Comparison of ENCODE assay signal across 8 cellular contexts in the genomic region with DNA sequence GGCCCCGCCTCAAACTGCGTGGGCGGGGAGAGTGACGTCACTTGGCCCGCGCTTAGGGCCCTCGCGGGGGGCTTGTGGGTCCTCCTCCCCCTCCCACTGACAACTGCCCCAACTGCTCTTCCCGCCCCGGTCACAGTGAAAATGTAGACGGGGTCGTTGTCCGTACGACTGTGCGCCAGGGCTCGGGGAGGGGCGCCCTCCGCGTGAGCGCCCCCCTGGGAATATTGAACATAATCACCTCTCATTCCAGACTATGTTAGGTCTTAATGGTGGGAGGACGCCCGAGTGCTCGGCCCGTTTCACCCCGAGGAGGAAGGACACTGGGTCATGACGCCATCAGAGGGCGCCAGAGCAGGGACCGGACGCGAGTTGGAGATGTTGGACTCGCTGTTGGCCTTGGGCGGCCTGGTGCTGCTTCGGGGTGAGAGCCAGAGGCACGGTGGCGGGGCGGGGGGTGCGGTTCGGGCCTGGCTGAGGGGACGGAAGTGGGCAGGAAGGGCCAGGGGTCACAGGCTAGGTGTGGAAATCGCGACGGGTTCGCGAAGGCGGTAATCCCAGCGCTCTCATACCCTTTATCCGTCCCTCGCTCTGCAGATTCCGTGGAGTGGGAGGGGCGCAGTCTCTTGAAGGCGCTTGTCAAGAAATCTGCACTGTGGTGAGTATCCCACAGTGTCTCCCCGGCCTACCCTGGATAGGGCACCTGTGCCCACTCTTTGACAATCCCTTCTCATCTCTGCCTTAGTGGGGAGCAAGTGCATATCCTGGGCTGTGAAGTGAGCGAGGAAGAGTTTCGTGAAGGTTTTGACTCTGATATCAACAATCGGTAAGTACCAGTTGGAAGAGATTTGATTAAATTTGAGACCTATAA. TPM values are rescaled to one million over a fixed set of nuclear protein-coding genes. Genes with fewer than 3 reads are reported as not detected.
A peak's percentile ranks its signal among the peaks of the same experiment; 100 is the strongest.
DNase-seq lines count a peak whose midpoint lies in the region; ATAC-seq and TF ChIP-seq lines count a peak whose summit lies in the region.

Gene ELP5 (plus strand): TSS at position 40 of the 868 bp plus-strand sequence. CDS start 336 bp downstream, at position 376.

- peaks cover 49% of the 10 kb centered on the region for H3K36me3 Mint-ChIP-seq in brain

- no peaks in the 10 kb centered on the region for H3K27me3 ChIP-seq in iPS-15b (ENCODE audit: control insufficient read depth, insufficient read depth, low read length)

- H3K4me3 Mint-ChIP-seq in brain = peak within 1 kb of the TSS; percentile 91 to 99 (median 99)

- H3K4me3 ChIP-seq in iPS-15b (ENCODE audit: low read depth, low read length) (peak within 1 kb of the TSS; percentile 92), skin epidermis (peak within 1 kb of the TSS; percentile 66 to 99 (median 89))

- peak in 1 of 2 experiments; percentile 41 for TF ChIP-seq CTCF in brain (conservative IDR thresholded peaks at IDR 0.05)

- H3K27ac Mint-ChIP-seq in brain = peak within 1 kb of the TSS; percentile 99 to 100 (median 100)

- peaks cover 5% of the 10 kb centered on the region for H3K36me3 ChIP-seq in iPS-15b (ENCODE audit: control insufficient read depth, insufficient read depth, low read length)

- peak; percentile 45 for ATAC-seq in HG02943 (IDR thresholded peaks at IDR 0.05; ENCODE audit: low read depth, unreplicated experiment)

- peaks cover 14% of the 10 kb centered on the region for H3K27me3 Mint-ChIP-seq in brain

- H3K9ac ChIP-seq in iPS-15b (ENCODE audit: low read depth, low read length) = peak within 1 kb of the TSS; percentile 90

- no peaks in the 10 kb centered on the region for H3K9me3 ChIP-seq in iPS-15b (ENCODE audit: control insufficient read depth, insufficient read depth, low read length)

- DNase-seq in SIG-M5 treated with dmso at 0.1 percent for 504 hours (lab: John Stamatoyannopoulos, UW; ENCODE audit: unreplicated experiment) (peak; percentile 86), SIG-M5 (lab: John Stamatoyannopoulos, UW) (no peak), NCI-H1930 (lab: John Stamatoyannopoulos, UW) (peak; percentile 88 to 93), T1000 (lab: John Stamatoyannopoulos, UW) (peak; percentile 90)

- peak within 1 kb of the TSS; percentile 85 to 100 (median 98) for H3K27ac ChIP-seq in skin epidermis

- H3K4me1 ChIP-seq in iPS-15b (ENCODE audit: control insufficient read depth, insufficient read depth, low read length) = peaks cover 7% of the 10 kb centered on the region

- no peaks in the 10 kb centered on the region for H3K9me3 Mint-ChIP-seq in brain

- H3K4me1 Mint-ChIP-seq in brain = peaks cover 56% of the 10 kb centered on the region

RNA-seq across cellular contexts. Expression of gene ELP5, which starts in this region (rescaled TPM):
- 58.2 TPM for polyA plus RNA-seq in brain (ENCODE audit: insufficient read depth, low read depth, low replicate concordance)
